16 cellular contexts compared by ENCODE assay signal in genomic region chr14:91845652-91846051, GRCh38. TPM values are rescaled to one million over a fixed set of nuclear protein-coding genes. Genes with fewer than 3 reads are reported as not detected.
DNase-seq lines count a peak whose midpoint lies in the region; ATAC-seq and TF ChIP-seq lines count a peak whose summit lies in the region.
"Had no signal": no experiment of that assay in that cellular context is flagged by ENCODE, and none has a peak within 500 bp of the region (broad histone marks: within the 10 kb centered on the region; RNA-seq: fewer than 3 reads in every experiment).

No MANE protein-coding gene starts in this region.

- peaks cover 4% of the 10 kb centered on the region for H3K27me3 Mint-ChIP-seq in CD4-positive, CD25-positive, alpha-beta regulatory T cell
- H3K27me3 Mint-ChIP-seq: CD4-positive, alpha-beta memory T cell had no signal

- H3K4me1 ChIP-seq in CD4-positive, CD25-positive, alpha-beta regulatory T cell (ENCODE audit: control insufficient read depth, insufficient read depth, low read length, poor library complexity, severe bottlenecking): no peaks in the 10 kb centered on the region
- H3K4me1 ChIP-seq in OCI-LY3 (ENCODE audit: low read length) (peaks cover 81% of the 10 kb centered on the region), lung (ENCODE audit: control insufficient read depth in 2 of 2, insufficient read depth in 2 of 2, low read length in 2 of 2) (no peaks in the 10 kb centered on the region)

- H3K4me3 Mint-ChIP-seq in CD4-positive, CD25-positive, alpha-beta regulatory T cell: no peak overlapping the region
- H3K4me3 Mint-ChIP-seq: CD4-positive, alpha-beta memory T cell had no signal

- peak overlapping the region in 2 of 3 donors; percentile 3 to 56 for H3K27ac Mint-ChIP-seq in CD4-positive, CD25-positive, alpha-beta regulatory T cell

- H3K9ac ChIP-seq in OCI-LY3 (ENCODE audit: low read length): no peak overlapping the region
- H3K9ac ChIP-seq: BLaER1 treated with 17β-estradiol and CSF1 and Interleukin-3, amounts not matched to agents 10 nM and 100 nM had no signal

- ATAC-seq in CD4-positive, CD25-positive, alpha-beta regulatory T cell (ENCODE audit: low read depth in 2 of 2): no peak
- ATAC-seq in lung (ENCODE audit: insufficient read depth, low FRiP score) (no peak), GM21529 (IDR thresholded peaks at IDR 0.05; ENCODE audit: unreplicated experiment) (no peak), GM21576 (IDR thresholded peaks at IDR 0.05; ENCODE audit: unreplicated experiment) (no peak)
- ATAC-seq: HCT116 had no signal

- no peaks in the 10 kb centered on the region for H3K27me3 ChIP-seq in CD4-positive, CD25-positive, alpha-beta regulatory T cell (ENCODE audit: control insufficient read depth, insufficient read depth, low read length)
- no peaks in the 10 kb centered on the region for H3K27me3 ChIP-seq in OCI-LY3 (ENCODE audit: low read depth, low read length)
- H3K27me3 ChIP-seq in lung (ENCODE audit: control insufficient read depth, insufficient read depth): no peaks in the 10 kb centered on the region
- H3K27me3 ChIP-seq: BLaER1 treated with 17β-estradiol and CSF1 and Interleukin-3, amounts not matched to agents 10 nM and 100 nM had no signal

- no peaks in the 10 kb centered on the region for H3K36me3 ChIP-seq in CD4-positive, CD25-positive, alpha-beta regulatory T cell (ENCODE audit: control insufficient read depth, insufficient read depth, low read length)
- peaks cover 6% of the 10 kb centered on the region for H3K36me3 ChIP-seq in OCI-LY3 (replicated peaks; ENCODE audit: low read depth, low read length)
- no peaks in the 10 kb centered on the region for H3K36me3 ChIP-seq in lung (ENCODE audit: control insufficient read depth in 2 of 2, insufficient read depth in 2 of 2, low read length in 2 of 2)
- H3K36me3 ChIP-seq: BLaER1 treated with 17β-estradiol and CSF1 and Interleukin-3, amounts not matched to agents 10 nM and 100 nM had no signal

- 88 to 93% methylated on average over 2 of the region's 2 CpGs for WGBS in lung, 2 donors

- TF ChIP-seq CTCF in OCI-LY3 (IDR thresholded peaks at IDR 0.05; ENCODE audit: low read depth, low read length) (no peak), epithelial cell of esophagus (IDR thresholded peaks at IDR 0.05; ENCODE audit: insufficient read depth, low read depth, low read length, missing control alignments) (no peak), lung (IDR thresholded peaks at IDR 0.05; ENCODE audit: control extremely low read depth, extremely low read depth) (no peak)

- peaks cover 0 to 25% (median 19%) of the 10 kb centered on the region in 4 donors for H3K4me1 Mint-ChIP-seq in CD4-positive, CD25-positive, alpha-beta regulatory T cell

- peak overlapping the region; percentile 20; the same call in 1 of the 2 replicates for H3K4me2 ChIP-seq in OCI-LY3 (ENCODE audit: low read length)
- H3K4me2 ChIP-seq: BLaER1 treated with 17β-estradiol and CSF1 and Interleukin-3, amounts not matched to agents 10 nM and 100 nM had no signal

- H3K9me3 ChIP-seq in CD4-positive, CD25-positive, alpha-beta regulatory T cell (ENCODE audit: control insufficient read depth in 2 of 2, low read length in 2 of 2): no peaks in the 10 kb centered on the region
- H3K9me3 ChIP-seq in OCI-LY3 (ENCODE audit: insufficient read depth, low read length) (no peaks in the 10 kb centered on the region), lung (ENCODE audit: control insufficient read depth in 2 of 2, insufficient read depth in 1 of 2, low read length in 1 of 2) (no peaks in the 10 kb centered on the region)
- H3K9me3 ChIP-seq: BLaER1 treated with 17β-estradiol and CSF1 and Interleukin-3, amounts not matched to agents 10 nM and 100 nM had no signal

- H4K20me1 ChIP-seq in OCI-LY3 (ENCODE audit: insufficient read depth, low read length): no peaks in the 10 kb centered on the region
- H4K20me1 ChIP-seq: BLaER1 treated with 17β-estradiol and CSF1 and Interleukin-3, amounts not matched to agents 10 nM and 100 nM had no signal

- no peaks in the 10 kb centered on the region for H3K9me3 Mint-ChIP-seq in CD4-positive, CD25-positive, alpha-beta regulatory T cell
- H3K9me3 Mint-ChIP-seq: CD4-positive, alpha-beta memory T cell had no signal

- peaks cover 33% of the 10 kb centered on the region for H3K36me3 Mint-ChIP-seq in CD4-positive, CD25-positive, alpha-beta regulatory T cell

- no peak for DNase-seq in CD4-positive, CD25-positive, alpha-beta regulatory T cell
- DNase-seq in epithelial cell of esophagus (ENCODE audit: low read depth) (peak; percentile 32), lung (ENCODE audit: low spot score) (peak; percentile 6), KG1 (lab: John Stamatoyannopoulos, UW) (no peak)
- DNase-seq: ACHN; CD4-positive, alpha-beta memory T cell; COR-L47; DMS153; GF-D8 had no signal

- no peak overlapping the region for H2AFZ ChIP-seq in OCI-LY3 (ENCODE audit: low read depth, low read length)

- no peak overlapping the region for H3K27ac ChIP-seq in CD4-positive, CD25-positive, alpha-beta regulatory T cell (ENCODE audit: insufficient read depth, low read length, poor library complexity, severe bottlenecking)
- H3K27ac ChIP-seq in OCI-LY3 (ENCODE audit: low read length) (no peak overlapping the region), lung (ENCODE audit: low read depth in 1 of 2, low read length in 1 of 2) (no peak overlapping the region)
- H3K27ac ChIP-seq: BLaER1 treated with 17β-estradiol and CSF1 and Interleukin-3, amounts not matched to agents 10 nM and 100 nM; HL-60 had no signal

- no peak overlapping the region for H3K4me3 ChIP-seq in CD4-positive, CD25-positive, alpha-beta regulatory T cell (ENCODE audit: low read depth, low read length)
- H3K4me3 ChIP-seq in OCI-LY3 (ENCODE audit: low read length): no peak overlapping the region
- no peak overlapping the region for H3K4me3 ChIP-seq in epithelial cell of esophagus (ENCODE audit: low read length)
- no peak overlapping the region for H3K4me3 ChIP-seq in lung
- H3K4me3 ChIP-seq: BLaER1 treated with 17β-estradiol and CSF1 and Interleukin-3, amounts not matched to agents 10 nM and 100 nM had no signal

- no peaks in the 10 kb centered on the region for H3K79me2 ChIP-seq in OCI-LY3 (ENCODE audit: low read length)

RNA-seq across cellular contexts. Expression of gene TC2N, which starts 21.7 kb away (rescaled TPM):
- 138 TPM for total RNA-seq in CD4-positive, CD25-positive, alpha-beta regulatory T cell
- 100 to 1,000 TPM in 1 of 4 donors, 10 to 100 TPM in 3; 68.8 to 113 (median 93.1) TPM for polyA plus RNA-seq in CD4-positive, CD25-positive, alpha-beta regulatory T cell
- 100 to 1,000 TPM in 1 of 2 donors, 10 to 100 TPM in 1; 64.5 to 128 TPM for total RNA-seq in lung
- polyA plus RNA-seq in lung: 10 to 100 TPM; 20.4 to 23.4 TPM
- total RNA-seq: A172 had no signal

Comparison
In these comparisons a context has a peak if more than half of its experiments do, and no peak if none do; other contexts are left out.
1. DNase-seq: peak in epithelial cell of esophagus (single experiment) and lung (single experiment); none in CD4-positive, CD25-positive, alpha-beta regulatory T cell (0 of 3) and KG1 (single experiment).